Comparison of ENCODE assay signal across 1 cellular context in the genomic region with DNA sequence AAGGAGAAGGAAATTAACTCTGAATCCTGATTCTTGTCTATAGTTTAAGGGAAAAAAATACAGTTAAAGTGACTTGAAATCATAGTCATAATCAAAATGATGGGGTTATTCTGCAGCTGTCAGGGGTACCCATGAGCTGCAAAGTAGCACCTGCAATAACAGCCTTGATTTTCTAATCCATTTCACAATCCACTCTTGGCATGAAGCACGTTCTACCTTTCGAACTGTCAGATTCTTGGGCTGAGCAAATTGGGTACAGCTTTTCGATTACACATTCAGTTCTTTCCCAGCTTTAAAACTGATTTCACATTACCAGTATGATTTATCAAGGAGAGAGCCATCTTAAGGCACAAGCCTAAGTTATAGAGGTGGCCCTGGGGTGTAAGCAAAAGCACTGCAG.
TF ChIP-seq lines count a peak whose summit lies in the region.

No MANE protein-coding gene starts in this region.

TF ChIP-seq in HepG2, 621 proteins besides CTCF, POLR2A, EP300 and RAD21 (continued from another document):
- TF ChIP-seq, protein P1, sequence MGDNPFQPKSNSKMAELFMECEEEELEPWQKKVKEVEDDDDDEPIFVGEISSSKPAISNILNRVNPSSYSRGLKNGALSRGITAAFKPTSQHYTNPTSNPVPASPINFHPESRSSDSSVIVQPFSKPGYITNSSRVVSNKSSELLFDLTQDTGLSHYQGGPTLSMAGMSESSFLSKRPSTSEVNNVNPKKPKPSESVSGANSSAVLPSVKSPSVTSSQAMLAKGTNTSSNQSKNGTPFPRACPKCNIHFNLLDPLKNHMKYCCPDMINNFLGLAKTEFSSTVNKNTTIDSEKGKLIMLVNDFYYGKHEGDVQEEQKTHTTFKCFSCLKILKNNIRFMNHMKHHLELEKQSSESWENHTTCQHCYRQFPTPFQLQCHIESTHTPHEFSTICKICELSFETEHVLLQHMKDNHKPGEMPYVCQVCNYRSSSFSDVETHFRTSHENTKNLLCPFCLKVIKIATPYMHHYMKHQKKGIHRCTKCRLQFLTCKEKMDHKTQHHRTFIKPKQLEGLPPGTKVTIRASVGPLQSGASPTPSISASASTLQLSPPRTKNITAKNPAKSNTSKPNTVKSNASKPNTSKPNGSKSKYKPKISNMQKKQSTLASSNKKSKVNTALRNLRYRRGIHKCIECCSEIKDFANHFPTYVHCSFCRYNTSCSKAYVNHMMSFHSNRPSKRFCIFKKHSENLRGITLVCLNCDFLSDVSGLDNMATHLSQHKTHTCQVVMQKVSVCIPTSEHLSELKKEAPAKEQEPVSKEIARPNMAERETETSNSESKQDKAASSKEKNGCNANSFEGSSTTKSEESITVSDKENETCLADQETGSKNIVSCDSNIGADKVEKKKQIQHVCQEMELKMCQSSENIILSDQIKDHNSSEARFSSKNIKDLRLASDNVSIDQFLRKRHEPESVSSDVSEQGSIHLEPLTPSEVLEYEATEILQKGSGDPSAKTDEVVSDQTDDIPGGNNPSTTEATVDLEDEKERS (CRISPR knock-in tag; IDR thresholded peaks at IDR 0.05): no peak
- TF ChIP-seq SOX13 (IDR thresholded peaks at IDR 0.05) (no peak), SOX13 (CRISPR knock-in tag; conservative IDR thresholded peaks at IDR 0.05 in 1 of 2, IDR thresholded peaks at IDR 0.05 in 1 of 2) (no peak), ARID5B (CRISPR knock-in tag; IDR thresholded peaks at IDR 0.05) (no peak), ZNF30 (CRISPR knock-in tag; IDR thresholded peaks at IDR 0.05) (no peak), PRDM15 (CRISPR knock-in tag; IDR thresholded peaks at IDR 0.05) (no peak), ZNF430 (CRISPR knock-in tag; IDR thresholded peaks at IDR 0.05) (no peak)
- TF ChIP-seq, protein P2, sequence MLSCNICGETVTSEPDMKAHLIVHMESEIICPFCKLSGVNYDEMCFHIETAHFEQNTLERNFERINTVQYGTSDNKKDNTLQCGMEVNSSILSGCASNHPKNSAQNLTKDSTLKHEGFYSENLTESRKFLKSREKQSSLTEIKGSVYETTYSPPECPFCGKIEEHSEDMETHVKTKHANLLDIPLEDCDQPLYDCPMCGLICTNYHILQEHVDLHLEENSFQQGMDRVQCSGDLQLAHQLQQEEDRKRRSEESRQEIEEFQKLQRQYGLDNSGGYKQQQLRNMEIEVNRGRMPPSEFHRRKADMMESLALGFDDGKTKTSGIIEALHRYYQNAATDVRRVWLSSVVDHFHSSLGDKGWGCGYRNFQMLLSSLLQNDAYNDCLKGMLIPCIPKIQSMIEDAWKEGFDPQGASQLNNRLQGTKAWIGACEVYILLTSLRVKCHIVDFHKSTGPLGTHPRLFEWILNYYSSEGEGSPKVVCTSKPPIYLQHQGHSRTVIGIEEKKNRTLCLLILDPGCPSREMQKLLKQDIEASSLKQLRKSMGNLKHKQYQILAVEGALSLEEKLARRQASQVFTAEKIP (CRISPR knock-in tag; IDR thresholded peaks at IDR 0.05; ENCODE audit: borderline replicate concordance): no peak
